Comparison of ENCODE assay signal across 7 cellular contexts in genomic region chr1:109283748-109284600, GRCh38. TPM values are rescaled to one million over a fixed set of nuclear protein-coding genes. Genes with fewer than 3 reads are reported as not detected.
DNase-seq lines count a peak whose midpoint lies in the region; ATAC-seq and TF ChIP-seq lines count a peak whose summit lies in the region.

No MANE protein-coding gene starts in this region.

- H3K9ac ChIP-seq in KMS-11 = peak overlapping the region; percentile 70
- peak overlapping the region; percentile 61 to 77 for H3K9ac ChIP-seq in duodenal mucosa (ENCODE audit: low read depth in 1 of 2, low read length in 2 of 2)

- peaks cover 21% of the 10 kb centered on the region in 2 donors for H3K4me1 Mint-ChIP-seq in natural killer cell

- no peaks in the 10 kb centered on the region for H3K9me3 ChIP-seq in duodenal mucosa (ENCODE audit: control insufficient read depth in 1 of 2, low read length in 2 of 2)

- ATAC-seq in GM19025 (IDR thresholded peaks at IDR 0.05; ENCODE audit: low read depth, unreplicated experiment) = peak; percentile 11
- peak in 1 of 3 donors; percentile 18 for ATAC-seq in natural killer cell

- peak overlapping the region; percentile 98 for H3K4me3 ChIP-seq in KMS-11 (IDR thresholded peaks at IDR 0.05; ENCODE audit: insufficient read depth, low read depth, low read length)
- H3K4me3 ChIP-seq in duodenal mucosa (ENCODE audit: low read depth in 1 of 2, low read length in 2 of 2) = peak overlapping the region; percentile 74 to 97

- peak overlapping the region; percentile 89 for H3K4me2 ChIP-seq in KMS-11

- no peaks in the 10 kb centered on the region for H3K79me2 ChIP-seq in KMS-11 (ENCODE audit: insufficient read depth, low read depth)

- no peaks in the 10 kb centered on the region for H3K9me3 Mint-ChIP-seq in natural killer cell

- peaks cover 25% of the 10 kb centered on the region for H3K4me1 ChIP-seq in KMS-11 (ENCODE audit: low read depth, poor library complexity, severe bottlenecking)
- H3K4me1 ChIP-seq in duodenal mucosa (ENCODE audit: control insufficient read depth in 1 of 2, insufficient read depth in 2 of 2, low read length in 2 of 2) = peaks cover 17 to 24% of the 10 kb centered on the region in 2 donors

- H3K4me3 Mint-ChIP-seq in natural killer cell = peak overlapping the region; percentile 99

- peak overlapping the region; percentile 86 to 90 for H3K27ac Mint-ChIP-seq in natural killer cell

- H4K20me1 ChIP-seq in KMS-11 (ENCODE audit: insufficient read depth) = no peaks in the 10 kb centered on the region

- in situ Hi-C loops in ACHN (cut with HindIII; ENCODE audit: low pct_ligation_motif_present, low pct_unique_long_range_greater_than_20kb, low sequenced_read_pairs) = no loop called here

- peak; percentile 6; the same call in 1 of the 2 replicates for TF ChIP-seq CTCF in KMS-11 (conservative IDR thresholded peaks at IDR 0.05; ENCODE audit: low read depth, low read length)
- TF ChIP-seq CTCF in natural killer cell (IDR thresholded peaks at IDR 0.05) = no peak

- intact Hi-C loops in natural killer cell (cut with micrococcal nuclease) = loop anchor here (1.0 kb wide), 1 partner anchor 35 kb away; the partner anchor contains the start of gene CELSR2

- H3K27ac ChIP-seq in KMS-11 (peak overlapping the region; percentile 70), duodenal mucosa (ENCODE audit: low read depth, low read length) (peak overlapping the region; percentile 48)

- peaks cover 0 to 3% of the 10 kb centered on the region in 2 donors for H3K27me3 Mint-ChIP-seq in natural killer cell (ENCODE audit: low read depth in 2 of 2)

- DNase-seq in natural killer cell (no peak), epidermal melanocyte (ENCODE audit: insufficient read length, low spot score) (no peak), ACHN (no peak)
- no peak for DNase-seq in stimulated activated CD4-positive, alpha-beta T cell treated with anti-CD3 and anti-CD28 coated beads, Interleukin-12 subunit alpha, Interleukin-12 subunit beta, amount 100 ng/mL, for 4 hours

- no peaks in the 10 kb centered on the region for H3K27me3 ChIP-seq in KMS-11 (ENCODE audit: insufficient read depth, low read depth)
- no peaks in the 10 kb centered on the region for H3K27me3 ChIP-seq in duodenal mucosa (ENCODE audit: control insufficient read depth in 1 of 2, insufficient read depth in 2 of 2, low read length in 2 of 2)

- H3K36me3 Mint-ChIP-seq in natural killer cell = no peaks in the 10 kb centered on the region

- H3K36me3 ChIP-seq in KMS-11 (ENCODE audit: insufficient read depth) (no peaks in the 10 kb centered on the region), duodenal mucosa (ENCODE audit: control insufficient read depth in 1 of 2, insufficient read depth in 2 of 2, low read length in 2 of 2) (peaks cover 0 to 8% of the 10 kb centered on the region in 2 donors)

- peak overlapping the region; percentile 84 for H2AFZ ChIP-seq in KMS-11 (ENCODE audit: low read depth)

RNA-seq across cellular contexts. Expression of gene PSRC1, which starts 1.0 kb away (rescaled TPM):
- 1 to 10 TPM; 1.1 to 2.4 (median 1.9) TPM for total RNA-seq in natural killer cell

RNA-seq across cellular contexts. Expression of gene MYBPHL, which starts 22.8 kb away (rescaled TPM):
- total RNA-seq in natural killer cell = not detected

RNA-seq across cellular contexts. Expression of gene CELSR2, which starts 34.6 kb away (rescaled TPM):
- 1 to 10 TPM; 7.1 to 9.7 (median 7.4) TPM for total RNA-seq in natural killer cell
